In genomic region chrX:69289046-69289838, GRCh38 we compare ENCODE assay signal across 17 cellular contexts.
DNase-seq lines count a peak whose midpoint lies in the region; ATAC-seq, FAIRE-seq and TF ChIP-seq lines count a peak whose summit lies in the region.
"Had no signal": no experiment of that assay in that cellular context is flagged by ENCODE, and none has a peak within 500 bp of the region (broad histone marks: within the 10 kb centered on the region; RNA-seq: fewer than 3 reads in every experiment).

No MANE protein-coding gene starts in this region.

- intact Hi-C loops in A673 (cut with micrococcal nuclease; ENCODE audit: unreplicated experiment): loop anchor here (5.0 to 10.0 kb wide), 3 partner anchors 134 to 1094 kb away; no protein-coding TSS in a partner anchor
- intact Hi-C loops in pancreas (cut with DNase I): loop anchor here in 1 of 3 donors (5.0 to 10.0 kb wide), 2 partner anchors 194 to 462 kb away; partner anchors contain the start of gene EFNB1
- intact Hi-C loops in CD14-positive monocyte (cut with micrococcal nuclease): loop anchor here (5.0 to 10.0 kb wide), 3 partner anchors 462 to 557 kb away; partner anchors contain the start of gene EFNB1 (in 2 of the 2)

- H3K36me3 Mint-ChIP-seq in nephron (ENCODE audit: low read depth) (no peaks in the 10 kb centered on the region), CD14-positive monocyte (no peaks in the 10 kb centered on the region)

- TF ChIP-seq CTCF in A673 (conservative IDR thresholded peaks at IDR 0.05; ENCODE audit: low read depth, low read length) (0 out of 2 replicates have a peak, but pooled peaks have one; percentile 12), HEK293 (tag by site-specific recombination; IDR thresholded peaks at IDR 0.05) (no peak), nephron (IDR thresholded peaks at IDR 0.05; ENCODE audit: unreplicated experiment in 3 of 3) (no peak), pancreas (IDR thresholded peaks at IDR 0.05) (no peak), D721Med (IDR thresholded peaks at IDR 0.05; ENCODE audit: insufficient read depth, missing control alignments) (no peak), CD14-positive monocyte (IDR thresholded peaks at IDR 0.05) (no peak)

- H3K4me3 Mint-ChIP-seq in nephron: peak overlapping the region; percentile 6 to 21 (median 19)
- H3K4me3 Mint-ChIP-seq in CD14-positive monocyte: no peak overlapping the region

- BruUV-seq in A673 (replicated peaks; lab: Mats Ljungman, UMichigan): no TSS peak

- H3K9me3 ChIP-seq in A673 (ENCODE audit: low read depth, low read length, poor library complexity, severe bottlenecking) (no peaks in the 10 kb centered on the region), HEK293 (ENCODE audit: control insufficient read depth, insufficient read depth, low read depth, low read length) (no peaks in the 10 kb centered on the region), pancreas (no peaks in the 10 kb centered on the region)
- H3K9me3 ChIP-seq: HAP-1 had no signal

- H3K27me3 Mint-ChIP-seq in nephron (ENCODE audit: low read depth) (peaks cover 6% of the 10 kb centered on the region), CD14-positive monocyte (ENCODE audit: low read depth in 3 of 3) (peaks cover 0 to 28% (median 0%) of the 10 kb centered on the region in 3 donors)

- no peak for ATAC-seq in pancreas
- no peak for ATAC-seq in HG02938 (IDR thresholded peaks at IDR 0.05; ENCODE audit: unreplicated experiment)

- FAIRE-seq in pancreas (lab: Jason Lieb, UNC) (no peak), D721Med (lab: Jason Lieb, UNC) (no peak)
- FAIRE-seq: G401.6 had no signal

- H3K27ac ChIP-seq in A673 (ENCODE audit: low read depth, low read length, poor library complexity, severe bottlenecking): peak overlapping the region; percentile 93
- peak overlapping the region; percentile 47 for H3K27ac ChIP-seq in HEK293 (ENCODE audit: extremely low read depth, low read depth, low read length)
- no peak overlapping the region for H3K27ac ChIP-seq in pancreas

- H3K4me1 ChIP-seq in A673 (ENCODE audit: insufficient read depth, low read length, poor library complexity, severe bottlenecking): peaks cover 83% of the 10 kb centered on the region
- H3K4me1 ChIP-seq in HEK293 (ENCODE audit: control insufficient read depth, insufficient read depth, low read length): no peaks in the 10 kb centered on the region
- no peaks in the 10 kb centered on the region for H3K4me1 ChIP-seq in pancreas

- H3K4me3 ChIP-seq in A673 (ENCODE audit: low read depth, low read length, poor library complexity, severe bottlenecking) (no peak overlapping the region), HEK293 (ENCODE audit: low read depth, low read length) (no peak overlapping the region), pancreas (no peak overlapping the region)
- H3K4me3 ChIP-seq: HAP-1 had no signal

- CTCF ChIA-PET in A673 (lab: Charles Lee): interaction anchor here (2.0 kb wide), 1 partner anchor 98 kb away, joined by 9 read pairs; no protein-coding TSS in a partner anchor
- CTCF ChIA-PET in HEK293 (lab: Yijun Ruan, JAX): interaction anchor here (0.6 to 1.7 kb wide), 10 partner anchors 67 to 482 kb away, joined by 3 to 5 read pairs (median 4); no protein-coding TSS in a partner anchor

- no peaks in the 10 kb centered on the region for H3K36me3 ChIP-seq in A673 (ENCODE audit: insufficient read depth, low read length, poor library complexity, severe bottlenecking)
- H3K36me3 ChIP-seq in HEK293 (ENCODE audit: control insufficient read depth in 2 of 2, insufficient read depth in 1 of 2, low read length in 2 of 2): no peaks in the 10 kb centered on the region
- no peaks in the 10 kb centered on the region for H3K36me3 ChIP-seq in pancreas
- H3K36me3 ChIP-seq: HAP-1 had no signal

- POLR2A ChIA-PET in A673 (lab: Charles Lee; ENCODE audit: low non-redundant PET): no interaction called here
- POLR2A ChIA-PET in HEK293 (lab: Yijun Ruan, JAX): interaction anchor here (1.8 kb wide), 1 partner anchor 462 kb away, joined by 4 read pairs; no protein-coding TSS in a partner anchor

- DNase-seq in A673 (ENCODE audit: low spot score) (peak; percentile 94), cerebellum (ENCODE audit: low spot score) (peak; percentile 13), pancreas (no peak), D721Med (ENCODE audit: insufficient read length, low spot score) (no peak), CD14-positive monocyte (ENCODE audit: low spot score) (no peak)
- DNase-seq: C1 segment of cervical spinal cord, DMS79 treated with DMSO at 0.1 percent for 48 hours, KBM-7, NCI-H1105 treated with DMSO at 0.1 percent for 48 hours, NCI-H1694, NCI-H2227 treated with DMSO at 0.1 percent for 48 hours, NCI-H510A treated with DMSO at 0.1 percent for 48 hours had no signal

- 75 to 85% methylated on average over 11 of the region's 11 CpGs for WGBS in pancreas, 2 donors

- H3K4me1 Mint-ChIP-seq in nephron: peaks cover 21% of the 10 kb centered on the region
- peaks cover 2% of the 10 kb centered on the region for H3K4me1 Mint-ChIP-seq in CD14-positive monocyte

- H3K27me3 ChIP-seq in A673 (replicated peaks; ENCODE audit: insufficient read depth, low read depth, low read length, poor library complexity) (no peaks in the 10 kb centered on the region), pancreas (no peaks in the 10 kb centered on the region)

- peaks cover 1% of the 10 kb centered on the region for H3K9me3 Mint-ChIP-seq in nephron
- no peaks in the 10 kb centered on the region for H3K9me3 Mint-ChIP-seq in CD14-positive monocyte

- H3K27ac Mint-ChIP-seq in nephron: peak overlapping the region; percentile 88 to 94 (median 91)
- H3K27ac Mint-ChIP-seq in CD14-positive monocyte: no peak overlapping the region

TF ChIP-seq in HEK293, 187 proteins besides CTCF, POLR2A, EP300 and RAD21 (continues in another document):
- TF ChIP-seq, protein P1, sequence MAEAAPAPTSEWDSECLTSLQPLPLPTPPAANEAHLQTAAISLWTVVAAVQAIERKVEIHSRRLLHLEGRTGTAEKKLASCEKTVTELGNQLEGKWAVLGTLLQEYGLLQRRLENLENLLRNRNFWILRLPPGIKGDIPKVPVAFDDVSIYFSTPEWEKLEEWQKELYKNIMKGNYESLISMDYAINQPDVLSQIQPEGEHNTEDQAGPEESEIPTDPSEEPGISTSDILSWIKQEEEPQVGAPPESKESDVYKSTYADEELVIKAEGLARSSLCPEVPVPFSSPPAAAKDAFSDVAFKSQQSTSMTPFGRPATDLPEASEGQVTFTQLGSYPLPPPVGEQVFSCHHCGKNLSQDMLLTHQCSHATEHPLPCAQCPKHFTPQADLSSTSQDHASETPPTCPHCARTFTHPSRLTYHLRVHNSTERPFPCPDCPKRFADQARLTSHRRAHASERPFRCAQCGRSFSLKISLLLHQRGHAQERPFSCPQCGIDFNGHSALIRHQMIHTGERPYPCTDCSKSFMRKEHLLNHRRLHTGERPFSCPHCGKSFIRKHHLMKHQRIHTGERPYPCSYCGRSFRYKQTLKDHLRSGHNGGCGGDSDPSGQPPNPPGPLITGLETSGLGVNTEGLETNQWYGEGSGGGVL (tag by site-specific recombination; IDR thresholded peaks at IDR 0.05): no peak
- TF ChIP-seq BCL11B (tag by site-specific recombination; IDR thresholded peaks at IDR 0.05; ENCODE audit: low read depth) (no peak), ZBTB17 (tag by site-specific recombination; IDR thresholded peaks at IDR 0.05) (0 out of 2 replicates have a peak, but pooled peaks have one; percentile 17), ZNF596 (tag by site-specific recombination; IDR thresholded peaks at IDR 0.05) (no peak), FEZF1 (tag by site-specific recombination; IDR thresholded peaks at IDR 0.05) (no peak), ZNF561 (tag by site-specific recombination; IDR thresholded peaks at IDR 0.05; ENCODE audit: borderline replicate concordance) (0 out of 2 replicates have a peak, but pooled peaks have one; percentile 32), ZNF621 (tag by site-specific recombination; IDR thresholded peaks at IDR 0.05) (no peak), ZNF610 (tag by site-specific recombination; IDR thresholded peaks at IDR 0.05; ENCODE audit: borderline replicate concordance) (no peak), ZNF146 (tag by site-specific recombination; IDR thresholded peaks at IDR 0.05) (no peak), ZBTB21 (tag by site-specific recombination; IDR thresholded peaks at IDR 0.05) (no peak), ZFHX2 (tag by site-specific recombination; conservative IDR thresholded peaks at IDR 0.05) (peak; percentile 43; the same call in 1 of the 2 replicates), ZNF423 (tag by site-specific recombination; IDR thresholded peaks at IDR 0.05) (no peak), ZNF311 (tag by site-specific recombination; IDR thresholded peaks at IDR 0.05; ENCODE audit: borderline replicate concordance) (no peak), ZEB2 (tag by site-specific recombination; IDR thresholded peaks at IDR 0.05) (no peak), ZNF24 (tag by site-specific recombination; IDR thresholded peaks at IDR 0.05) (no peak)
- TF ChIP-seq, protein P2, sequence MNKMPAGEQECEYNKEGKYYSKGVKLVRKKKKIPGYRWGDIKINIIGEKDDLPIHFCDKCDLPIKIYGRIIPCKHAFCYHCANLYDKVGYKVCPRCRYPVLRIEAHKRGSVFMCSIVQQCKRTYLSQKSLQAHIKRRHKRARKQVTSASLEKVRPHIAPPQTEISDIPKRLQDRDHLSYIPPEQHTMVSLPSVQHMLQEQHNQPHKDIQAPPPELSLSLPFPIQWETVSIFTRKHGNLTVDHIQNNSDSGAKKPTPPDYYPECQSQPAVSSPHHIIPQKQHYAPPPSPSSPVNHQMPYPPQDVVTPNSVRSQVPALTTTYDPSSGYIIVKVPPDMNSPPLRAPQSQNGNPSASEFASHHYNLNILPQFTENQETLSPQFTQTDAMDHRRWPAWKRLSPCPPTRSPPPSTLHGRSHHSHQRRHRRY (tag by site-specific recombination; IDR thresholded peaks at IDR 0.05): no peak
- TF ChIP-seq, protein P3, sequence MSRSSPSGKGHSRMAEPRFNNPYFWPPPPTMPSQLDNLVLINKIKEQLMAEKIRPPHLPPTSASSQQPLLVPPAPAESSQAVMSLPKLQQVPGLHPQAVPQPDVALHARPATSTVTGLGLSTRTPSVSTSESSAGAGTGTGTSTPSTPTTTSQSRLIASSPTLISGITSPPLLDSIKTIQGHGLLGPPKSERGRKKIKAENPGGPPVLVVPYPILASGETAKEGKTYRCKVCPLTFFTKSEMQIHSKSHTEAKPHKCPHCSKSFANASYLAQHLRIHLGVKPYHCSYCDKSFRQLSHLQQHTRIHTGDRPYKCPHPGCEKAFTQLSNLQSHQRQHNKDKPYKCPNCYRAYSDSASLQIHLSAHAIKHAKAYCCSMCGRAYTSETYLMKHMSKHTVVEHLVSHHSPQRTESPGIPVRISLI (tag by site-specific recombination; IDR thresholded peaks at IDR 0.05): no peak

Comparison
In these comparisons a context has a peak if more than half of its experiments do, and no peak if none do; other contexts are left out.
1. DNase-seq: peak in A673 (single experiment) and cerebellum (single experiment); none in pancreas (0 of 6), D721Med (single experiment) and CD14-positive monocyte (single experiment).
2. H3K27ac ChIP-seq: peak in A673 (single experiment) and HEK293 (single experiment); none in pancreas (0 of 4).
3. H3K27ac Mint-ChIP-seq: peak in nephron (3 of 3); none in CD14-positive monocyte (0 of 7).
4. H3K4me3 Mint-ChIP-seq: peak in nephron (3 of 3); none in CD14-positive monocyte (0 of 2).